In the genomic region with DNA sequence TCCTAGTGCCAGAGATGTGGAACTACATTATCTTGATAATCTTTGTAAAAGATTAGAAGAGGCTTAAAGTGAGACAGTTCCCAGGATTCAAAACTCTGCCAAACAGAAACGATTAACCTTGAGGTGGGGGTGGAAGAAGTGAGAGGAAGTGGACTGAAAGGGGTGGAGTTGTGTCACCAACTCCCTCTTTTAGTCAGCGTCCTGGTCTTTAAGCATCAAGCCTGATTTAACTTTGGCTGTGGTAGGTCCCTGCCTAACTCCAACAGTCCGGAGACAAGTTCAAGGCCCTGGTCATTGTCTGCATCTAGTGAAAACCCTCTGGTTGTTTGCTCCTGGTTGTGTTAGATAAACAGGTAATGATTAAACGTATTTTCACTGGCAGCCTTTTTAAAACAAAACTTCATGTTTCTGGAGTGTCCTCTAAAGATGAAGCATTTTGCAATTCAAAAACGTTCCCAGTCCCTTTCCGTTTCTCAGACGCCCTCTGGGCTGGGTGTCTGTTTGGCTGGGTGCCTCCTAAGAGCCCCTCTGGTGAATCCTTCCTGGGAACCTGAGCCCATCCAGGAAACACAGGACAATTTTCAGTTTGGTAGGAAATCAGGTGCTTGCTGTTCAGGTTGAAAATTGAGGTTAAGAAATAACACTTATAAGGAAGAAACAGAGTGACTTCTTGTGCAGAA, we compare ENCODE assay signal across 13 cellular contexts.
DNase-seq lines count a peak whose midpoint lies in the region; ATAC-seq, FAIRE-seq and TF ChIP-seq lines count a peak whose summit lies in the region.
"Had no signal": no experiment of that assay in that cellular context is flagged by ENCODE, and none has a peak within 500 bp of the region (broad histone marks: within the 10 kb centered on the region; RNA-seq: fewer than 3 reads in every experiment).

No MANE protein-coding gene starts in this region.

- no peak overlapping the region for H2BK12ac ChIP-seq in mesenchymal stem cell (ENCODE audit: low read length in 2 of 2)

- no peaks in the 10 kb centered on the region for H3K9me3 ChIP-seq in mesenchymal stem cell (ENCODE audit: control insufficient read depth, low read length)
- H3K9me3 ChIP-seq: psoas muscle, vagina had no signal

- BruUV-seq in Calu3 (replicated peaks; lab: Mats Ljungman, UMichigan), result no TSS peak

- intact Hi-C loops in Calu3 (cut with micrococcal nuclease; ENCODE audit: unreplicated experiment) (no loop called here), cardiac septum (cut with DNase I) (no loop called here)

- peak overlapping the region; percentile 3 for H3K27ac Mint-ChIP-seq in Calu3 (ENCODE audit: unreplicated experiment)
- H3K27ac Mint-ChIP-seq in activated CD8-positive, alpha-beta T cell treated with anti-CD3 and anti-CD28 coated beads, Interleukin-2, amount 10 ng/mL, durations not matched to agents 7 days and 5 days, result peak overlapping the region; percentile 7

- H3K23ac ChIP-seq in mesenchymal stem cell (ENCODE audit: low read length in 2 of 2), result no peak overlapping the region

- H3K36me3 ChIP-seq in mesenchymal stem cell (ENCODE audit: control insufficient read depth in 1 of 2, insufficient read depth in 2 of 2, low read depth in 1 of 2, low read length in 2 of 2), result no peaks in the 10 kb centered on the region
- H3K36me3 ChIP-seq: vagina had no signal

- H3K4me1 Mint-ChIP-seq in Calu3 (ENCODE audit: low read depth, unreplicated experiment), result peaks cover 53% of the 10 kb centered on the region
- H3K4me1 Mint-ChIP-seq in activated CD8-positive, alpha-beta T cell treated with anti-CD3 and anti-CD28 coated beads, Interleukin-2, amount 10 ng/mL, durations not matched to agents 7 days and 5 days (ENCODE audit: low read depth), result peaks cover 41% of the 10 kb centered on the region

- no peak overlapping the region for H2BK120ac ChIP-seq in mesenchymal stem cell (ENCODE audit: low read depth, low read length)

- no peaks in the 10 kb centered on the region for H3K36me3 Mint-ChIP-seq in Calu3 (ENCODE audit: insufficient read depth, unreplicated experiment)
- peaks cover 2% of the 10 kb centered on the region for H3K36me3 Mint-ChIP-seq in activated CD8-positive, alpha-beta T cell treated with anti-CD3 and anti-CD28 coated beads, Interleukin-2, amount 10 ng/mL, durations not matched to agents 7 days and 5 days (ENCODE audit: low read depth)

- H3K27me3 Mint-ChIP-seq in Calu3 (ENCODE audit: unreplicated experiment), result no peaks in the 10 kb centered on the region
- H3K27me3 Mint-ChIP-seq in activated CD8-positive, alpha-beta T cell treated with anti-CD3 and anti-CD28 coated beads, Interleukin-2, amount 10 ng/mL, durations not matched to agents 7 days and 5 days (ENCODE audit: low read depth), result peaks cover 6% of the 10 kb centered on the region

- WGBS in mesenchymal stem cell, result 46% methylated on average over 7 of the region's 7 CpGs

- no peak overlapping the region for H2AK5ac ChIP-seq in mesenchymal stem cell (ENCODE audit: low read length, severe bottlenecking)

- no peak for FAIRE-seq in frontal cortex (lab: Jason Lieb, UNC)

- TF ChIP-seq CTCF in Calu3 (IDR thresholded peaks at IDR 0.05; ENCODE audit: unreplicated experiment) (no peak), NB4 (IDR thresholded peaks at IDR 0.05; ENCODE audit: low read depth, low read length) (no peak)

- no peak overlapping the region for H2AFZ ChIP-seq in mesenchymal stem cell (ENCODE audit: low read depth, low read length)

- no peak for TF ChIP-seq POLR2A in NB4 (IDR thresholded peaks at IDR 0.05; ENCODE audit: extremely low read depth, insufficient read length)

- H3K14ac ChIP-seq in mesenchymal stem cell (ENCODE audit: low read length in 2 of 2), result no peak overlapping the region

- H3K79me1 ChIP-seq in mesenchymal stem cell (replicated peaks; ENCODE audit: low read length, poor library complexity, severe bottlenecking), result no peaks in the 10 kb centered on the region

- H3K4ac ChIP-seq in mesenchymal stem cell (ENCODE audit: low read depth in 1 of 2, low read length in 2 of 2), result no peak overlapping the region

- CTCF ChIA-PET in Calu3 (lab: Charles Lee), result interaction anchor here (1.0 kb wide), 1 partner anchor 13 kb away, joined by 3 read pairs; no protein-coding TSS in a partner anchor
- CTCF ChIA-PET in activated CD8-positive, alpha-beta T cell treated with anti-CD3 and anti-CD28 coated beads, Interleukin-2, amount 10 ng/mL, durations not matched to agents 7 days and 5 days (lab: Charles Lee), result no interaction called here

- H3K9ac ChIP-seq in mesenchymal stem cell (ENCODE audit: low read length), result no peak overlapping the region

- POLR2A ChIA-PET in activated CD8-positive, alpha-beta T cell treated with anti-CD3 and anti-CD28 coated beads, Interleukin-2, amount 10 ng/mL, durations not matched to agents 7 days and 5 days (lab: Charles Lee), result no interaction called here

- H3K4me3 ChIP-seq in NB4 (ENCODE audit: low read depth, low read length) (no peak overlapping the region), mesenchymal stem cell (ENCODE audit: insufficient read depth in 1 of 2, low read depth in 1 of 2, low read length in 2 of 2) (no peak overlapping the region)
- H3K4me3 ChIP-seq: psoas muscle, vagina had no signal

- ATAC-seq in activated CD8-positive, alpha-beta T cell treated with anti-CD3 and anti-CD28 coated beads, Interleukin-2, amount 10 ng/mL, durations not matched to agents 7 days and 5 days, result peak; percentile 80
- ATAC-seq: left ventricle myocardium superior, psoas muscle had no signal

- H3K4me3 Mint-ChIP-seq in Calu3 (ENCODE audit: low read depth, unreplicated experiment), result peak overlapping the region; percentile 24
- H3K4me3 Mint-ChIP-seq in activated CD8-positive, alpha-beta T cell treated with anti-CD3 and anti-CD28 coated beads, Interleukin-2, amount 10 ng/mL, durations not matched to agents 7 days and 5 days, result no peak overlapping the region

- DNase-seq in Calu3 (peak; percentile 35), NB4 (ENCODE audit: low read depth) (peak; percentile 45), mesenchymal stem cell (peak; percentile 40), 8988T (no peak), Ammon's horn (ENCODE audit: low spot score) (no peak), frontal cortex (ENCODE audit: low spot score in 2 of 2) (no peak), cardiac septum (ENCODE audit: low spot score) (no peak)
- DNase-seq in activated CD8-positive, alpha-beta T cell treated with anti-CD3 and anti-CD28 coated beads, Interleukin-2, amount 10 ng/mL, durations not matched to agents 7 days and 5 days, result peak; percentile 30
- DNase-seq: activated T-cell treated with anti-CD3 and anti-CD28 coated beads, Interleukin-2, amount 50 U/mL, for 1 hour; left ventricle myocardium superior; NCI-H524; psoas muscle had no signal

- H3K27ac ChIP-seq in mesenchymal stem cell (ENCODE audit: low read length, poor library complexity, severe bottlenecking), result no peak overlapping the region
- H3K27ac ChIP-seq: psoas muscle, vagina had no signal

- no peak overlapping the region for H2BK15ac ChIP-seq in mesenchymal stem cell (ENCODE audit: low read depth, poor library complexity, severe bottlenecking)

- H3K9me3 Mint-ChIP-seq in Calu3 (ENCODE audit: low read depth, unreplicated experiment), result no peaks in the 10 kb centered on the region
- no peaks in the 10 kb centered on the region for H3K9me3 Mint-ChIP-seq in activated CD8-positive, alpha-beta T cell treated with anti-CD3 and anti-CD28 coated beads, Interleukin-2, amount 10 ng/mL, durations not matched to agents 7 days and 5 days (ENCODE audit: insufficient read depth)

- no peak overlapping the region for H3K4me2 ChIP-seq in mesenchymal stem cell (ENCODE audit: low read length, poor library complexity, severe bottlenecking)

- H2BK5ac ChIP-seq in mesenchymal stem cell (ENCODE audit: low read depth, low read length, poor library complexity, severe bottlenecking), result no peak overlapping the region

- H3K4me1 ChIP-seq in mesenchymal stem cell (ENCODE audit: control insufficient read depth, insufficient read depth, low read depth, low read length), result no peaks in the 10 kb centered on the region
- H3K4me1 ChIP-seq: psoas muscle, vagina had no signal

- H3K18ac ChIP-seq in mesenchymal stem cell (ENCODE audit: low read depth in 1 of 2, low read length in 2 of 2), result peak overlapping the region in 1 of 2 experiments; percentile 21

- H4K8ac ChIP-seq in mesenchymal stem cell (ENCODE audit: low read length), result no peak overlapping the region

- peaks cover under 1 to 40% of the 10 kb centered on the region in 2 experiments for H3K27me3 ChIP-seq in mesenchymal stem cell (ENCODE audit: control insufficient read depth in 1 of 2, insufficient read depth in 1 of 2, low read length in 2 of 2)
- H3K27me3 ChIP-seq: vagina had no signal

- no peak overlapping the region for H4K91ac ChIP-seq in mesenchymal stem cell (ENCODE audit: low read length)

Comparison
In these comparisons a context has a peak if more than half of its experiments do, and no peak if none do; other contexts are left out.
1. DNase-seq: peak in Calu3 (single experiment), NB4 (single experiment), activated CD8-positive, alpha-beta T cell treated with anti-CD3 and anti-CD28 coated beads, Interleukin-2, amount 10 ng/mL, durations not matched to agents 7 days and 5 days (single experiment) and mesenchymal stem cell (single experiment); none in 8988T (single experiment), Ammon's horn (single experiment), frontal cortex (0 of 2) and cardiac septum (single experiment).